1 cellular context compared by ENCODE assay signal in genomic region chr2:219002395-219003266, GRCh38.
A peak's percentile ranks its signal among the peaks of the same experiment; 100 is the strongest.
TF ChIP-seq lines count a peak whose summit lies in the region.

No MANE protein-coding gene starts in this region.

TF ChIP-seq in K562, 482 proteins besides CTCF, POLR2A, EP300 and RAD21 (continued from another document):
- TF ChIP-seq CLOCK (CRISPR knock-in tag; IDR thresholded peaks at IDR 0.05; ENCODE audit: borderline replicate concordance) (no peak), NFATC3 (IDR thresholded peaks at IDR 0.05) (no peak), GABPB1 (CRISPR knock-in tag; IDR thresholded peaks at IDR 0.05) (peak; percentile 56; the same call in 1 of the 2 replicates), YY1 (IDR thresholded peaks at IDR 0.05; ENCODE audit: borderline replicate concordance in 1 of 3, control insufficient read depth in 1 of 3, extremely low read depth in 1 of 3, insufficient read depth in 3 of 3, insufficient read length in 1 of 3, insufficient replicate concordance in 2 of 3, low read depth in 1 of 3, low read length in 2 of 3) (no peak), RBM22 (IDR thresholded peaks at IDR 0.05; ENCODE audit: low read depth, low read length, poor library complexity, severe bottlenecking) (no peak), L3MBTL2 (IDR thresholded peaks at IDR 0.05) (peak; percentile 37; the same call in 1 of the 2 replicates), ZNF766 (CRISPR knock-in tag; conservative IDR thresholded peaks at IDR 0.05) (no peak), NFXL1 (CRISPR knock-in tag; IDR thresholded peaks at IDR 0.05) (no peak), PRPF4 (IDR thresholded peaks at IDR 0.05; ENCODE audit: insufficient read depth, low read depth, low read length, poor library complexity, severe bottlenecking) (no peak), NFE2L1 (tag; IDR thresholded peaks at IDR 0.05; ENCODE audit: borderline replicate concordance, low read depth) (no peak), POLR2AphosphoS2 (IDR thresholded peaks at IDR 0.05; ENCODE audit: low read length) (no peak), RBFOX2 (IDR thresholded peaks at IDR 0.05; ENCODE audit: low read depth, low read length) (no peak), ZNF165 (CRISPR knock-in tag; IDR thresholded peaks at IDR 0.05; ENCODE audit: borderline replicate concordance) (no peak)
